In the genomic region with DNA sequence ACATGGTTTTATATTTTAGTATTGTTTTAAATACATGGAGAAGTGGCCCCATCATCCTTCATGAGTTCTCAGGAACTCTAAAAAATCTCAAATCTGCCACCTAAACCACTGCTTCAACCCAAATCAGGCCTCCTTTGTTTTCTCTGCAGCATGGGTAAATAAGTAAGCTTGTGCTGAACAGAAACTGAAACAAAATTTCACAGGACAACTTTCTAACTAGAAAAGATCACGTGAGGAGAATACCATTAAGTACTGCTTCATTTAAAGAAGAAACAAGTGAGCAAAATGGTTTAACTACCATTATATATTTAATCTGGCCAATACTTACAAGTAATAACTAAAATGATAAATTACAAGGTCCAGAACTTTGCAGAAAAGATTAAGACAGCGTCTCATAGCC, we compare ENCODE assay signal across 9 cellular contexts. TPM values are rescaled to one million over a fixed set of nuclear protein-coding genes. Genes with fewer than 3 reads are reported as not detected.
DNase-seq lines count a peak whose midpoint lies in the region; ATAC-seq and TF ChIP-seq lines count a peak whose summit lies in the region.
"Had no signal": no experiment of that assay in that cellular context is flagged by ENCODE, and none has a peak within 500 bp of the region (broad histone marks: within the 10 kb centered on the region; RNA-seq: fewer than 3 reads in every experiment).

No MANE protein-coding gene starts in this region.

- no peaks in the 10 kb centered on the region for H3K36me3 ChIP-seq in MM.1S (replicated peaks; ENCODE audit: insufficient read depth, low read length)
- no peaks in the 10 kb centered on the region for H3K36me3 ChIP-seq in uterus

- peak; percentile 65 for ATAC-seq in GM18517 (IDR thresholded peaks at IDR 0.05; ENCODE audit: unreplicated experiment)
- peak; percentile 51 for ATAC-seq in GM21737 (IDR thresholded peaks at IDR 0.05; ENCODE audit: unreplicated experiment)
- ATAC-seq: Panc1 had no signal

- peaks cover 42% of the 10 kb centered on the region for H3K79me2 ChIP-seq in MM.1S (ENCODE audit: low read length)

- no peak overlapping the region for H3K9ac ChIP-seq in MM.1S (ENCODE audit: low read length)

- H3K27me3 ChIP-seq in MM.1S (replicated peaks; ENCODE audit: insufficient read depth, low read length) (no peaks in the 10 kb centered on the region), uterus (no peaks in the 10 kb centered on the region)

- DNase-seq in MM.1S, result peak; percentile 88
- peak; percentile 27 for DNase-seq in foreskin melanocyte
- no peak for DNase-seq in uterus
- no peak for DNase-seq in T1000 (lab: John Stamatoyannopoulos, UW)
- no peak for DNase-seq in NCI-H526 treated with DMSO at 0.1 percent for 48 hours (lab: John Stamatoyannopoulos, UW)
- no peak for DNase-seq in foreskin fibroblast

- TF ChIP-seq CTCF in MM.1S (IDR thresholded peaks at IDR 0.05; ENCODE audit: low read length) (no peak), uterus (IDR thresholded peaks at IDR 0.05) (no peak), foreskin fibroblast (IDR thresholded peaks at IDR 0.05; ENCODE audit: low read depth, low read length) (no peak)

- peak overlapping the region; percentile 73 for H3K4me2 ChIP-seq in MM.1S (ENCODE audit: low read depth, low read length)

- H3K9me2 ChIP-seq in MM.1S (replicated peaks; ENCODE audit: insufficient read depth, low read length), result no peaks in the 10 kb centered on the region

- TF ChIP-seq POLR2A in uterus (IDR thresholded peaks at IDR 0.05), result no peak

- H3K4me1 ChIP-seq in MM.1S (ENCODE audit: low read length) (peaks cover 20% of the 10 kb centered on the region), uterus (no peaks in the 10 kb centered on the region)

- no peak overlapping the region for H3K27ac ChIP-seq in MM.1S (ENCODE audit: low read length)
- H3K27ac ChIP-seq in uterus, result peak overlapping the region; percentile 8 to 94

- H2AFZ ChIP-seq in MM.1S (ENCODE audit: low read length), result no peak overlapping the region

- H3K9me3 ChIP-seq in MM.1S (replicated peaks; ENCODE audit: insufficient read depth, low read length) (no peaks in the 10 kb centered on the region), uterus (no peaks in the 10 kb centered on the region)

- H4K20me1 ChIP-seq in MM.1S (ENCODE audit: insufficient read depth, low read length), result no peaks in the 10 kb centered on the region

- H3K4me3 ChIP-seq in MM.1S (ENCODE audit: low read length), result peak overlapping the region; percentile 31; the same call in 1 of the 2 replicates
- H3K4me3 ChIP-seq in uterus, result peak overlapping the region in 1 of 2 donors; percentile 87
- H3K4me3 ChIP-seq in foreskin fibroblast (ENCODE audit: low read depth in 1 of 2, low read length in 2 of 2), result no peak overlapping the region

- intact Hi-C loops in uterus (cut with DNase I; ENCODE audit: low total_unique reads), result no loop called here

- peaks cover 16% of the 10 kb centered on the region for H3F3A ChIP-seq in MM.1S (ENCODE audit: insufficient read depth, low read length)

RNA-seq across cellular contexts. Expression of a gene that starts 2.5 kb away (rescaled TPM):
- 100 to 1,000 TPM in 1 of 4 donors, 10 to 100 TPM in 3; 10.5 to 134 (median 27.1) TPM for total RNA-seq in uterus

RNA-seq across cellular contexts. Expression of a gene that starts 39.6 kb away (rescaled TPM):
- 1 to 10 TPM; 1.0 to 2.5 (median 2.1) TPM for total RNA-seq in uterus

Comparison
In these comparisons a context has a peak if more than half of its experiments do, and no peak if none do; other contexts are left out.
1. DNase-seq: peak in MM.1S (single experiment) and foreskin melanocyte (single experiment); none in uterus (0 of 2), T1000 (single experiment), NCI-H526 treated with DMSO at 0.1 percent for 48 hours (single experiment) and foreskin fibroblast (0 of 2).